In the genomic region with DNA sequence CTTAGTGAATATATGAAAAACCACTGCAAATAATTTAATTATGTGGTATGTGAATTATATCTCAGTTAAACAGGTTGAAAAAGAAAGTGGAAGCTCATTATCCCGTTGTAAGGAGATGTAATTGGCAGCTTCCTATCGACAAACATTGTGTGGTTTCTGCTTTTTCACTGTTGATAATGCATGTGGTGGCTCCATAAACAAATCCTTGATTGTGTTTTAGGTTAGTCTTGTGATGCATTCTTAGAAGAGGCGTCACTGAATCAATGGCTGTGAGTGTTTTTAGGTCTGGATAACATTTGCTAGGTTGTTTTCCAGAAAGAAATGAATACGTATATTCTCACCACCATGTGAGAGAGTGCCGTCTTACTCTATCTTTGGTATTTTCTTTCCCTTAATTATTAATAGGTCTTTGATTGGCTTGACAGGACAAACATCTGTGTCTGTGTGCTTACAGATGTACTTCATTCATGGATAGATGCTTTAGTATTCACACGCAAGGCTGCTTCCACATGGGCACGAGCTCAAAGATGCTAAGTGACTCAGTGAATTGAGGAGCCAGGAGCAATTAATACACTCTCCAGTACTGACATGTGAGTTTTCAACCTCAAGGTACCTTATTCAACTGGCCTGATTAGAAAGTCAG, we compare ENCODE assay signal across 14 cellular contexts.
"Had no signal": no experiment of that assay in that cellular context is flagged by ENCODE, and none has a peak within 500 bp of the region (broad histone marks: within the 10 kb centered on the region; RNA-seq: fewer than 3 reads in every experiment).

No MANE protein-coding gene starts in this region.

- DNase-seq: activated CD4-positive, alpha-beta T cell treated with anti-CD3 and anti-CD28 coated beads for 4 hours; activated CD8-positive, alpha-beta memory T cell treated with anti-CD3 and anti-CD28 coated beads, Interleukin-2, amount 50 U/mL, for 4 hours; activated CD8-positive, alpha-beta T cell treated with anti-CD3 and anti-CD28 coated beads for 36 hours; activated gamma-delta T cell treated with Interleukin-2 at 50 U/mL for 16 hours; activated naive CD8-positive, alpha-beta T cell treated with anti-CD3 and anti-CD28 coated beads for 36 hours; activated T-cell treated with anti-CD3 and anti-CD28 coated beads, Interleukin-2, amount 50 U/mL, for 72 hours; anterior cingulate cortex; left ventricle myocardium inferior; nephron progenitor cell; sigmoid colon; stimulated activated CD4-positive, alpha-beta T cell treated with anti-CD3 and anti-CD28 coated beads, Interleukin-12 subunit alpha, Interleukin-12 subunit beta, amount 100 ng/mL, for 4 hours; stimulated activated naive CD4-positive, alpha-beta T cell; T-helper 9 cell had no signal

- H3K9me3 ChIP-seq: left ventricle myocardium inferior, sigmoid colon, suprapubic skin had no signal

- H3K4me3 ChIP-seq: left ventricle myocardium inferior, sigmoid colon, suprapubic skin had no signal

- H3K4me1 ChIP-seq: sigmoid colon, suprapubic skin had no signal

- H3K27me3 ChIP-seq: sigmoid colon, suprapubic skin had no signal

- H3K27ac ChIP-seq: left ventricle myocardium inferior, sigmoid colon, suprapubic skin had no signal

- H3K36me3 ChIP-seq: left ventricle myocardium inferior, sigmoid colon had no signal

- ATAC-seq: activated CD8-positive, alpha-beta T cell treated with anti-CD3 and anti-CD28 coated beads for 36 hours; activated T-cell treated with anti-CD3 and anti-CD28 coated beads, Interleukin-2, amount 50 U/mL, for 72 hours had no signal
